In the genomic region with DNA sequence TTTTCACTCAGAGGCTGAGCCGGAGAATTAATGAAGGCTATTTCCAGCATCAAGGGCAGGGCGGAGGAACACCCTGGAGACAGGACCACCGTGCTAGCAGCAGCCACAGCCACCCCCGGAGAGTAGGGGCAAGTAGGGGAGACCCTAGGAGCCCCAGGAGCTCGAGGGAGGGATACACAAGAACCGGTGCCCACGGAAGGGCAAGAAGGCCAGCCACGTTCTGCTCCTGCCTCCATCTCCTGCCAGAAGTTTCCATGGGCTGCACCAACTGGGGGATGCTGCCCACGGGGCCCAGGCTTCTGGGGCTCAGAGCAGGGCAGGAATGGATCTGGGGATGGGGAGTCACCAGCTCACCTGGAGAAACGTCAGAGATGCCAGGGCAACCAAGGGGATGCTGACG, we compare ENCODE assay signal across 25 cellular contexts.
DNase-seq lines count a peak whose midpoint lies in the region; ATAC-seq, FAIRE-seq and TF ChIP-seq lines count a peak whose summit lies in the region.
"Had no signal": no experiment of that assay in that cellular context is flagged by ENCODE, and none has a peak within 500 bp of the region (broad histone marks: within the 10 kb centered on the region; RNA-seq: fewer than 3 reads in every experiment).

No MANE protein-coding gene starts in this region.

- DNase-seq in right lobe of liver, result peak in 2 of 3 donors; percentile 1 to 14
- DNase-seq in HepG2 (ENCODE audit: low spot score), result no peak
- DNase-seq in kidney, result peak; percentile 45
- peak; percentile 48 for DNase-seq in sigmoid colon
- no peak for DNase-seq in NCI-H748 treated with DMSO at 0.1 percent for 48 hours (lab: John Stamatoyannopoulos, UW)
- DNase-seq in NOMO-1 treated with DMSO at 0.1 percent for 48 hours (lab: John Stamatoyannopoulos, UW; ENCODE audit: unreplicated experiment), result no peak
- DNase-seq in CD4-positive, alpha-beta T cell, result no peak
- DNase-seq: 8988T; ACHN; AML-193; BE2C; CD8-positive, alpha-beta memory T cell; DMS 273 treated with DMSO at 0.1 percent for 48 hours; DMS79; EL; GDM1; GM23248; H7; HCEC 1CT had no signal

- FAIRE-seq in HepG2 (lab: Jason Lieb, UNC) (no peak), kidney (lab: Jason Lieb, UNC) (no peak)
- FAIRE-seq: A549, D721Med, GM12878, GM19239, H1 had no signal

- no peaks in the 10 kb centered on the region for H3K79me2 ChIP-seq in HepG2 (ENCODE audit: insufficient read depth, low read length)

- no peak overlapping the region for H3K9ac ChIP-seq in HepG2 (ENCODE audit: insufficient read depth, low read depth, low read length)
- H3K9ac ChIP-seq in kidney (ENCODE audit: low read length in 2 of 2), result no peak overlapping the region
- H3K9ac ChIP-seq: BLaER1 treated with 17β-estradiol and CSF1 and Interleukin-3, amounts not matched to agents 10 nM and 100 nM; GM23248 had no signal

- TF ChIP-seq POLR2A in right lobe of liver (IDR thresholded peaks at IDR 0.05) (no peak), HepG2 (IDR thresholded peaks at IDR 0.05; ENCODE audit: insufficient read depth in 1 of 2, low read depth in 2 of 2, low read length in 2 of 2) (no peak), sigmoid colon (IDR thresholded peaks at IDR 0.05) (no peak)

- intact Hi-C loops in right lobe of liver (cut with DNase I), result no loop called here
- intact Hi-C loops in HepG2 (cut with micrococcal nuclease; ENCODE audit: unreplicated experiment), result no loop called here
- intact Hi-C loops in kidney (cut with DNase I), result no loop called here
- intact Hi-C loops in sigmoid colon (cut with DNase I), result no loop called here
- intact Hi-C loops in CD4-positive, alpha-beta T cell (cut with DNase I, micrococcal nuclease), result no loop called here

- no peaks in the 10 kb centered on the region for H3K36me3 Mint-ChIP-seq in CD4-positive, alpha-beta T cell (ENCODE audit: low read depth)
- H3K36me3 Mint-ChIP-seq: CD8-positive, alpha-beta memory T cell had no signal

- no peaks in the 10 kb centered on the region for H3K27me3 Mint-ChIP-seq in CD4-positive, alpha-beta T cell
- H3K27me3 Mint-ChIP-seq: CD8-positive, alpha-beta memory T cell had no signal

- no peak overlapping the region for H3K4me2 ChIP-seq in HepG2 (ENCODE audit: low read depth, low read length)
- H3K4me2 ChIP-seq: A549; BLaER1 treated with 17β-estradiol and CSF1 and Interleukin-3, amounts not matched to agents 10 nM and 100 nM had no signal

- no peaks in the 10 kb centered on the region for H3K9me3 Mint-ChIP-seq in CD4-positive, alpha-beta T cell
- H3K9me3 Mint-ChIP-seq: CD8-positive, alpha-beta memory T cell had no signal

- WGBS in right lobe of liver (ENCODE audit: insufficient coverage, low coverage, low lambda C conversion rate, missing lambda C conversion rate), result no CpG with 5 or more reads among the region's 11 CpGs
- 0% methylated on average over 1 of the region's 11 CpGs for WGBS in HepG2 (ENCODE audit: low lambda C conversion rate)
- WGBS in sigmoid colon, 2 donors, result 64 to 74% methylated on average over 11 of the region's 11 CpGs

- no peak overlapping the region for H3K27ac Mint-ChIP-seq in CD4-positive, alpha-beta T cell
- H3K27ac Mint-ChIP-seq: CD8-positive, alpha-beta memory T cell had no signal

- H3K4me3 Mint-ChIP-seq in CD4-positive, alpha-beta T cell, result no peak overlapping the region
- H3K4me3 Mint-ChIP-seq: CD8-positive, alpha-beta memory T cell had no signal

- ATAC-seq in right lobe of liver (no peak), HepG2 (no peak)
- ATAC-seq in CD4-positive, alpha-beta T cell (ENCODE audit: poor library complexity), result no peak
- ATAC-seq: A549, GM12878 had no signal

- POLR2A ChIA-PET in HepG2 (lab: Yijun Ruan, JAX), result no interaction called here
- POLR2A ChIA-PET in CD4-positive, alpha-beta T cell (lab: Charles Lee), result no interaction called here

- in situ Hi-C loops in HepG2 (cut with HindIII; ENCODE audit: extremely low pct_ligation_motif_present, low pct_unique_long_range_greater_than_20kb), result no loop called here

- no peak for TF ChIP-seq RAD21 in HepG2 (CRISPR knock-in tag; IDR thresholded peaks at IDR 0.05)

- CTCF ChIA-PET in HepG2 (lab: Yijun Ruan, JAX; ENCODE audit: low intra/inter-chr PET ratio, low total read pairs), result no interaction called here
- CTCF ChIA-PET in CD4-positive, alpha-beta T cell (lab: Charles Lee), result no interaction called here

- H3K4me3 ChIP-seq in right lobe of liver (no peak overlapping the region), HepG2 (replicated peaks in 1 of 3; ENCODE audit: insufficient read depth in 1 of 3, low read depth in 2 of 3, low read length in 3 of 3) (no peak overlapping the region), kidney (ENCODE audit: low read length in 2 of 2) (no peak overlapping the region), sigmoid colon (no peak overlapping the region)
- H3K4me3 ChIP-seq: A549; BLaER1 treated with 17β-estradiol and CSF1 and Interleukin-3, amounts not matched to agents 10 nM and 100 nM; GM12878; GM23248 had no signal

- H3K27ac ChIP-seq in right lobe of liver, result no peak overlapping the region
- H3K27ac ChIP-seq in HepG2 (ENCODE audit: extremely low read length, insufficient read depth, low read length), result no peak overlapping the region
- no peak overlapping the region for H3K27ac ChIP-seq in kidney (ENCODE audit: low read depth in 2 of 2, low read length in 2 of 2)
- H3K27ac ChIP-seq in sigmoid colon, result no peak overlapping the region
- H3K27ac ChIP-seq in CD4-positive, alpha-beta T cell (ENCODE audit: low read depth, low read length), result no peak overlapping the region
- H3K27ac ChIP-seq: A549; BLaER1 treated with 17β-estradiol and CSF1 and Interleukin-3, amounts not matched to agents 10 nM and 100 nM; GM23248 had no signal

- no peaks in the 10 kb centered on the region for H4K20me1 ChIP-seq in HepG2 (ENCODE audit: insufficient read depth, low read length)
- H4K20me1 ChIP-seq: BLaER1 treated with 17β-estradiol and CSF1 and Interleukin-3, amounts not matched to agents 10 nM and 100 nM had no signal

- TF ChIP-seq EP300 in HepG2 (IDR thresholded peaks at IDR 0.05; ENCODE audit: low read depth in 2 of 2, low read length in 2 of 2) (no peak), HepG2 (CRISPR knock-in tag; IDR thresholded peaks at IDR 0.05; ENCODE audit: borderline replicate concordance) (no peak), sigmoid colon (IDR thresholded peaks at IDR 0.05) (no peak)

- H3K4me1 ChIP-seq in right lobe of liver (no peaks in the 10 kb centered on the region), HepG2 (ENCODE audit: insufficient read depth, low read length) (no peaks in the 10 kb centered on the region), kidney (ENCODE audit: control insufficient read depth in 1 of 2, insufficient read depth in 1 of 2, low read depth in 1 of 2, low read length in 2 of 2) (no peaks in the 10 kb centered on the region), sigmoid colon (no peaks in the 10 kb centered on the region)
- H3K4me1 ChIP-seq: A549, BE2C had no signal

- no TSS peak for BruUV-seq in HepG2 (replicated peaks; lab: Mats Ljungman, UMichigan)

- no peaks in the 10 kb centered on the region for H3K4me1 Mint-ChIP-seq in CD4-positive, alpha-beta T cell (ENCODE audit: low read depth)
- H3K4me1 Mint-ChIP-seq: CD8-positive, alpha-beta memory T cell had no signal

- no peak overlapping the region for H2AFZ ChIP-seq in HepG2 (ENCODE audit: low read length)
- H2AFZ ChIP-seq: GM23248 had no signal

- H3K36me3 ChIP-seq in right lobe of liver, result no peaks in the 10 kb centered on the region
- H3K36me3 ChIP-seq in HepG2 (replicated peaks in 1 of 2; ENCODE audit: control insufficient read depth in 1 of 2, insufficient read depth in 2 of 2, low read length in 2 of 2), result no peaks in the 10 kb centered on the region
- no peaks in the 10 kb centered on the region for H3K36me3 ChIP-seq in kidney (ENCODE audit: control insufficient read depth in 1 of 2, insufficient read depth in 2 of 2, low read length in 2 of 2)
- no peaks in the 10 kb centered on the region for H3K36me3 ChIP-seq in sigmoid colon
- H3K36me3 ChIP-seq: BE2C; BLaER1 treated with 17β-estradiol and CSF1 and Interleukin-3, amounts not matched to agents 10 nM and 100 nM had no signal

- H3K27me3 ChIP-seq in right lobe of liver (no peaks in the 10 kb centered on the region), HepG2 (ENCODE audit: control insufficient read depth in 1 of 2, insufficient read depth in 2 of 2, low read length in 2 of 2) (peaks cover 7 to 53% of the 10 kb centered on the region in 2 experiments; a peak in 4 of 5 replicates), sigmoid colon (peaks cover 0 to 4% (median 0%) of the 10 kb centered on the region in 3 donors)
- H3K27me3 ChIP-seq in CD4-positive, alpha-beta T cell (ENCODE audit: control insufficient read depth, insufficient read depth, low read length), result no peaks in the 10 kb centered on the region
- H3K27me3 ChIP-seq: BE2C; BLaER1 treated with 17β-estradiol and CSF1 and Interleukin-3, amounts not matched to agents 10 nM and 100 nM had no signal

- no peaks in the 10 kb centered on the region for H3K9me3 ChIP-seq in right lobe of liver
- no peaks in the 10 kb centered on the region for H3K9me3 ChIP-seq in HepG2 (ENCODE audit: low read length)
- H3K9me3 ChIP-seq in kidney (ENCODE audit: control insufficient read depth in 1 of 2, low read length in 2 of 2), result no peaks in the 10 kb centered on the region
- H3K9me3 ChIP-seq in sigmoid colon, result no peaks in the 10 kb centered on the region
- H3K9me3 ChIP-seq in CD4-positive, alpha-beta T cell (ENCODE audit: control insufficient read depth, low read length), result no peaks in the 10 kb centered on the region
- H3K9me3 ChIP-seq: A549; BE2C; BLaER1 treated with 17β-estradiol and CSF1 and Interleukin-3, amounts not matched to agents 10 nM and 100 nM had no signal

- no peak for TF ChIP-seq CTCF in right lobe of liver (IDR thresholded peaks at IDR 0.05)
- TF ChIP-seq CTCF in HepG2 (CRISPR knock-in tag; IDR thresholded peaks at IDR 0.05), result no peak
- no peak for TF ChIP-seq CTCF in kidney (IDR thresholded peaks at IDR 0.05; ENCODE audit: borderline replicate concordance, extremely low read depth, insufficient read depth)
- TF ChIP-seq CTCF in sigmoid colon (IDR thresholded peaks at IDR 0.05), result no peak
- no peak for TF ChIP-seq CTCF in CD4-positive, alpha-beta T cell (IDR thresholded peaks at IDR 0.05)

TF ChIP-seq in HepG2, 621 proteins besides CTCF, POLR2A, EP300 and RAD21 (continues in another document):
- TF ChIP-seq BRD4 (CRISPR knock-in tag; IDR thresholded peaks at IDR 0.05) (no peak), ZNF143 (CRISPR knock-in tag; IDR thresholded peaks at IDR 0.05) (no peak)

Comparison
In these comparisons a context has a peak if more than half of its experiments do, and no peak if none do; other contexts are left out.
1. DNase-seq: peak in right lobe of liver (2 of 3), kidney (single experiment) and sigmoid colon (single experiment); none in HepG2 (single experiment), NCI-H748 treated with DMSO at 0.1 percent for 48 hours (single experiment), NOMO-1 treated with DMSO at 0.1 percent for 48 hours (single experiment) and CD4-positive, alpha-beta T cell (0 of 10).